ENCODE assay signal across 15 cellular contexts in the genomic region with DNA sequence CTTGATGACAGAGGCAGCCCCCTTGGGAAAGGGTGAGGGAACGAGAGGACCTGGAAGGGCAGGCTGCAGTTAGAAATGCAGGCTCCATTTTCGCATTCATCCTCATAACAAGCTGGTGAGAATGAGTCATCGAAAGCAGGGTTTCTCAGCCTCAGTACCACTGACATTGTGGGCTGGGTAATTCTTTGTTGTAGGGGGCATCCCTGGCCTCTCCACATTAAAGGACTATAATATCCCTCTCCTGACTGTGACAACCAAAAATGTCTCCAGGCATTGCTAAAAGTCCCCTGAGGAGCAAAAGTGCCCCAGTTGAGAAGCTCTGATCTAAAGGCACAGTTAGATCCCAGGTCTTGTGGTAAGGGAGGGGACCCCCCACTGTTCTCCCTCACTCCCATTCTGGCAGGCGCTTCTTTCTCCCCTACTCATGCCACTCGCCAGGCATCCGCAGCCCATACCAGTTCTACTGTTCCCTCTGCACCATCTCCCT. TPM values are rescaled to one million over a fixed set of nuclear protein-coding genes. Genes with fewer than 3 reads are reported as not detected.
DNase-seq lines count a peak whose midpoint lies in the region; ATAC-seq and TF ChIP-seq lines count a peak whose summit lies in the region.
"Had no signal": no experiment of that assay in that cellular context is flagged by ENCODE, and none has a peak within 500 bp of the region (broad histone marks: within the 10 kb centered on the region; RNA-seq: fewer than 3 reads in every experiment).

No MANE protein-coding gene starts in this region.

- no peaks in the 10 kb centered on the region for H3K9me3 Mint-ChIP-seq in activated T-cell treated with anti-CD3 and anti-CD28 coated beads, Interleukin-2, amount 50 U/mL, for 24 hours
- no peaks in the 10 kb centered on the region for H3K9me3 Mint-ChIP-seq in activated T-cell treated with anti-CD3 and anti-CD28 coated beads, Interleukin-2, amount 50 U/mL, for 72 hours
- H3K9me3 Mint-ChIP-seq: nephron had no signal

- H3K4me3 Mint-ChIP-seq in activated T-cell treated with anti-CD3 and anti-CD28 coated beads, Interleukin-2, amount 50 U/mL, for 24 hours: no peak overlapping the region
- H3K4me3 Mint-ChIP-seq in activated T-cell treated with anti-CD3 and anti-CD28 coated beads, Interleukin-2, amount 50 U/mL, for 72 hours: no peak overlapping the region
- H3K4me3 Mint-ChIP-seq: nephron had no signal

- H3K27me3 Mint-ChIP-seq in activated T-cell treated with anti-CD3 and anti-CD28 coated beads, Interleukin-2, amount 50 U/mL, for 24 hours: peaks cover 6% of the 10 kb centered on the region
- peaks cover 20% of the 10 kb centered on the region for H3K27me3 Mint-ChIP-seq in activated T-cell treated with anti-CD3 and anti-CD28 coated beads, Interleukin-2, amount 50 U/mL, for 72 hours (ENCODE audit: low read depth)

- TF ChIP-seq CTCF in dorsolateral prefrontal cortex (IDR thresholded peaks at IDR 0.05 in 54 of 56, conservative IDR thresholded peaks at IDR 0.05 in 2 of 56; ENCODE audit: low read depth in 1 of 56, partially characterized antibody in 56 of 56): no peak

- H3K27ac ChIP-seq in dorsolateral prefrontal cortex: peak overlapping the region in 27 of 59 donors; percentile 0 to 84 (median 33)
- H3K27ac ChIP-seq: cardiac muscle cell, transverse colon had no signal

- DNase-seq in activated T-cell treated with anti-CD3 and anti-CD28 coated beads for 24 hours (ENCODE audit: low read depth) (peak; percentile 9), NCI-H1436 (lab: John Stamatoyannopoulos, UW) (no peak), dorsolateral prefrontal cortex (no peak), ureter (ENCODE audit: low spot score) (no peak)
- no peak for DNase-seq in activated T-cell treated with anti-CD3 and anti-CD28 coated beads, Interleukin-2, amount 50 U/mL, for 24 hours
- peak; percentile 58 to 67 for DNase-seq in activated T-cell treated with anti-CD3 and anti-CD28 coated beads, Interleukin-2, amount 50 U/mL, for 72 hours
- peak; percentile 50 for DNase-seq in stimulated activated CD8-positive, alpha-beta memory T cell treated with anti-CD3 and anti-CD28 coated beads, Interleukin-4, amount 100 ng/mL, for 48 hours
- DNase-seq: BE2C, MG63, NCI-H748 treated with DMSO at 0.1 percent for 48 hours, transverse colon had no signal

- intact Hi-C loops in dorsolateral prefrontal cortex (cut with DNase I): no loop called here

- no peak overlapping the region for H3K27ac Mint-ChIP-seq in activated T-cell treated with anti-CD3 and anti-CD28 coated beads, Interleukin-2, amount 50 U/mL, for 24 hours
- H3K27ac Mint-ChIP-seq in activated T-cell treated with anti-CD3 and anti-CD28 coated beads, Interleukin-2, amount 50 U/mL, for 72 hours: no peak overlapping the region

- H3K4me1 Mint-ChIP-seq in activated T-cell treated with anti-CD3 and anti-CD28 coated beads, Interleukin-2, amount 50 U/mL, for 24 hours (ENCODE audit: low read depth): peaks cover 16% of the 10 kb centered on the region
- peaks cover 23% of the 10 kb centered on the region for H3K4me1 Mint-ChIP-seq in activated T-cell treated with anti-CD3 and anti-CD28 coated beads, Interleukin-2, amount 50 U/mL, for 72 hours (ENCODE audit: low read depth)

- H3K36me3 Mint-ChIP-seq in activated T-cell treated with anti-CD3 and anti-CD28 coated beads, Interleukin-2, amount 50 U/mL, for 24 hours (ENCODE audit: low read depth): no peaks in the 10 kb centered on the region
- no peaks in the 10 kb centered on the region for H3K36me3 Mint-ChIP-seq in activated T-cell treated with anti-CD3 and anti-CD28 coated beads, Interleukin-2, amount 50 U/mL, for 72 hours (ENCODE audit: insufficient read depth in 2 of 2)

- H3K4me3 ChIP-seq in dorsolateral prefrontal cortex: no peak overlapping the region
- H3K4me3 ChIP-seq: cardiac muscle cell, MG63, transverse colon had no signal

- ATAC-seq in GM21717 (IDR thresholded peaks at IDR 0.05; ENCODE audit: unreplicated experiment): peak; percentile 41
- ATAC-seq in activated T-cell treated with anti-CD3 and anti-CD28 coated beads, Interleukin-2, amount 50 U/mL, for 72 hours (replicated peaks in 1 of 2): peak; percentile 98

- no peaks in the 10 kb centered on the region for H3K27me3 ChIP-seq in dorsolateral prefrontal cortex
- H3K27me3 ChIP-seq: BE2C, cardiac muscle cell, MG63, transverse colon had no signal

RNA-seq across cellular contexts. Expression of gene KCNN3, which starts 20.4 kb away (rescaled TPM):
- total RNA-seq in activated T-cell treated with anti-CD3 and anti-CD28 coated beads, Interleukin-2, amount 50 U/mL, for 72 hours: under 1 TPM; 0.10 to 0.42 TPM
- total RNA-seq in dorsolateral prefrontal cortex (10 to 100 TPM; 14.9 to 97.0 (median 32.4) TPM), ureter (5.4 TPM)
- total RNA-seq: fibroblast of lung had no signal

Comparison
In these comparisons a context has a peak if more than half of its experiments do, and no peak if none do; other contexts are left out.
1. DNase-seq: peak in activated T-cell treated with anti-CD3 and anti-CD28 coated beads for 24 hours (single experiment), activated T-cell treated with anti-CD3 and anti-CD28 coated beads, Interleukin-2, amount 50 U/mL, for 72 hours (2 of 2) and stimulated activated CD8-positive, alpha-beta memory T cell treated with anti-CD3 and anti-CD28 coated beads, Interleukin-4, amount 100 ng/mL, for 48 hours (single experiment); none in activated T-cell treated with anti-CD3 and anti-CD28 coated beads, Interleukin-2, amount 50 U/mL, for 24 hours (single experiment), NCI-H1436 (single experiment), dorsolateral prefrontal cortex (0 of 10) and ureter (single experiment).